In the genomic region with DNA sequence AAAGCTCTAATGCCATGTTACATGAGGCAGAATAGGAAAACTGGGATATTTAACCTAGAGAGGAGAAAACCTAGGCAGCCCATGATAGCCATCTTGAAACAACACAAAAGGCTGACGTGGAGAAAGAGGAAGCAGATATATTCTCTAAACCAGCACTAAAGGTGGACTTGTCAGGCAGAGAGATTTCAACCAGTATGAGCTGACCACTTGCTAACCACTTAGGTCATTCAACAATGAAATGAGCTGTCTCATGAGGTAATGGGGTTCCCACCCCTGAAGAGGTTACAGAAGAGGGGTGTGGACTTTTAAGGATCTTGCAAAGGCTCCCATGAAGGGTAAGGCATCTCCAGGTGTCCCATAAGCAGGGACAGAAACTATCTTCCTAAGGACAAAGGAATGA, we compare ENCODE assay signal across 28 cellular contexts. TPM values are rescaled to one million over a fixed set of nuclear protein-coding genes. Genes with fewer than 3 reads are reported as not detected.
A peak's percentile ranks its signal among the peaks of the same experiment; 100 is the strongest.
DNase-seq lines count a peak whose midpoint lies in the region; ATAC-seq, FAIRE-seq and TF ChIP-seq lines count a peak whose summit lies in the region.
"Had no signal": no experiment of that assay in that cellular context is flagged by ENCODE, and none has a peak within 500 bp of the region (broad histone marks: within the 10 kb centered on the region; RNA-seq: fewer than 3 reads in every experiment).

No MANE protein-coding gene starts in this region.

- in situ Hi-C loops in GM12878 (cut with MboI) = no loop called here

- POLR2A ChIA-PET in GM12878 (lab: Charles Lee) = interaction anchor here (0.5 to 1.7 kb wide), 7 partner anchors 9 to 449 kb away, joined by 3 to 8 read pairs (median 3); no protein-coding TSS in a partner anchor

- H3K9me3 ChIP-seq in GM12878 (replicated peaks; ENCODE audit: control insufficient read depth, insufficient read depth, low read length) = peaks cover 9% of the 10 kb centered on the region
- H3K9me3 ChIP-seq: SJCRH30, testis had no signal

- no peak for TF ChIP-seq POLR2A in GM12878 (IDR thresholded peaks at IDR 0.05; ENCODE audit: low read depth, low read length)

- RAD21 ChIA-PET in GM12878 (lab: Charles Lee; ENCODE audit: unreplicated experiment) = interaction anchor here (0.7 to 1.8 kb wide), 7 partner anchors 10 to 314 kb away, joined by 3 to 10 read pairs (median 5); partner anchors contain the start of gene EGR2

- no peak overlapping the region for H3K27ac ChIP-seq in GM12878 (ENCODE audit: control insufficient read depth, insufficient read depth)
- H3K27ac ChIP-seq: brain microvascular endothelial cell, esophagus squamous epithelium, right atrium auricular region, SJCRH30, testis had no signal

- DNase-seq in GM12878 (ENCODE audit: low read depth, low spot score) (no peak), left cardiac atrium (no peak), H7 (no peak)
- no peak for DNase-seq in stimulated activated naive CD4-positive, alpha-beta T cell (lab: John Stamatoyannopoulos, UW)
- no peak for DNase-seq in activated CD4-positive, CD25-positive, alpha-beta regulatory T cell treated with anti-CD3 and anti-CD28 coated beads, Interleukin-2, amount 50 U/mL, for 72 hours
- DNase-seq: activated CD4-positive, alpha-beta T cell treated with anti-CD3 and anti-CD28 coated beads, Interleukin-2, amount 10 ng/mL, durations not matched to agents 7 days and 5 days; activated effector memory CD4-positive, alpha-beta T cell treated with Interleukin-2 at 50 U/mL for 16 hours; activated naive CD8-positive, alpha-beta T cell treated with anti-CD3 and anti-CD28 coated beads, Interleukin-2, amount 50 U/mL, for 24 hours; brain microvascular endothelial cell; CD4-positive, CD25-positive, alpha-beta regulatory T cell; effector memory CD8-positive, alpha-beta T cell; esophagus squamous epithelium; kidney glomerular epithelial cell; mammary epithelial cell; NCI-H187 treated with DMSO at 0.1 percent for 48 hours; NCI-H226; occipital lobe; SJCRH30; stimulated activated CD4-positive, alpha-beta T cell treated with anti-CD3 and anti-CD28 coated beads, Interleukin-12 subunit alpha, Interleukin-12 subunit beta, amount 100 ng/mL, for 4 hours; testis had no signal

- TF ChIP-seq EP300 in GM12878 (IDR thresholded peaks at IDR 0.05; ENCODE audit: borderline replicate concordance in 1 of 2, control insufficient read depth in 1 of 2, low read depth in 2 of 2, low read length in 2 of 2) = peak in 1 of 2 experiments; percentile 66; a peak in 2 of 4 replicates

- intact Hi-C loops in GM12878 (cut with micrococcal nuclease; ENCODE audit: unreplicated experiment) (no loop called here), left cardiac atrium (cut with DNase I) (no loop called here)

- ATAC-seq in GM18520 (IDR thresholded peaks at IDR 0.05; ENCODE audit: unreplicated experiment) (peak; percentile 85), GM21447 (IDR thresholded peaks at IDR 0.05; ENCODE audit: unreplicated experiment) (peak; percentile 63), HG03354 (IDR thresholded peaks at IDR 0.05; ENCODE audit: poor library complexity, severe bottlenecking, unreplicated experiment) (peak; percentile 55), GM12878 (peak; percentile 94), left cardiac atrium (no peak)
- ATAC-seq: activated naive CD8-positive, alpha-beta T cell treated with anti-CD3 and anti-CD28 coated beads, Interleukin-2, amount 50 U/mL, for 24 hours; effector memory CD8-positive, alpha-beta T cell; GM23338; Panc1 had no signal

- no peak for TF ChIP-seq RAD21 in GM12878 (IDR thresholded peaks at IDR 0.05; ENCODE audit: insufficient read depth, low read depth, low read length)

- H3K36me3 ChIP-seq in GM12878 (ENCODE audit: control insufficient read depth in 2 of 2, insufficient read depth in 2 of 2, low read length in 1 of 2) (no peaks in the 10 kb centered on the region), H7 (replicated peaks; ENCODE audit: control insufficient read depth, insufficient read depth, low read length) (no peaks in the 10 kb centered on the region)
- H3K36me3 ChIP-seq: brain microvascular endothelial cell, esophagus squamous epithelium, right atrium auricular region, SJCRH30 had no signal

- H3K79me2 ChIP-seq in GM12878 (ENCODE audit: control insufficient read depth, insufficient read depth, low read length) = no peaks in the 10 kb centered on the region

- H3K4me2 ChIP-seq in GM12878 (ENCODE audit: control insufficient read depth, insufficient read depth) = no peak overlapping the region
- H3K4me2 ChIP-seq: GM23338 had no signal

- SMC1A ChIA-PET in GM12878 (lab: Charles Lee; ENCODE audit: uncharacterized antibody, unreplicated experiment) = interaction anchor here (0.6 to 2.0 kb wide), 13 partner anchors 8 to 680 kb away, joined by 3 to 22 read pairs (median 4); no protein-coding TSS in a partner anchor

- H2AFZ ChIP-seq in GM12878 (ENCODE audit: control insufficient read depth, low read depth, low read length) = no peak overlapping the region
- H2AFZ ChIP-seq: GM23338 had no signal

- TF ChIP-seq CTCF in GM12878 (IDR thresholded peaks at IDR 0.05 in 2 of 3, conservative IDR thresholded peaks at IDR 0.05 in 1 of 3; ENCODE audit: control insufficient read depth in 2 of 3, extremely low read depth in 1 of 3, insufficient read depth in 1 of 3, low read depth in 3 of 3, low read length in 3 of 3) = no peak

- WGBS in GM12878 (ENCODE audit: insufficient coverage, insufficient replicate concordance, low lambda C conversion rate, missing lambda C conversion rate) = 0% methylated on average over 1 of the region's 1 CpG

- H3K4me3 ChIP-seq in GM12878 (no peak overlapping the region), H7 (ENCODE audit: insufficient read depth, low read depth, low read length) (no peak overlapping the region)
- H3K4me3 ChIP-seq: esophagus squamous epithelium, GM23338, right atrium auricular region, SJCRH30, testis had no signal

- no peaks in the 10 kb centered on the region for H3K4me1 ChIP-seq in GM12878 (ENCODE audit: control insufficient read depth, insufficient read depth, low read length)
- H3K4me1 ChIP-seq: esophagus squamous epithelium, right atrium auricular region, SJCRH30, testis had no signal

- no peaks in the 10 kb centered on the region for H4K20me1 ChIP-seq in GM12878 (ENCODE audit: control insufficient read depth, insufficient read depth)

- no peak for FAIRE-seq in GM12878 (lab: Jason Lieb, UNC)
- FAIRE-seq: colon had no signal

- BruUV-seq in GM12878 (replicated peaks; lab: Mats Ljungman, UMichigan) = no TSS peak

- CTCF ChIA-PET in GM12878 (lab: Yijun Ruan, JAX) = interaction anchor here (0.7 to 1.5 kb wide), 9 partner anchors 10 to 877 kb away, joined by 3 to 12 read pairs (median 4); no protein-coding TSS in a partner anchor

- H3K27me3 ChIP-seq in GM12878 (replicated peaks in 1 of 2; ENCODE audit: control insufficient read depth in 2 of 2, insufficient read depth in 2 of 2, low read length in 1 of 2) (no peaks in the 10 kb centered on the region), H7 (ENCODE audit: control insufficient read depth, insufficient read depth, low read length) (no peaks in the 10 kb centered on the region)
- H3K27me3 ChIP-seq: brain microvascular endothelial cell, esophagus squamous epithelium, right atrium auricular region, SJCRH30, testis had no signal

- no peak overlapping the region for H3K9ac ChIP-seq in GM12878 (ENCODE audit: control insufficient read depth, insufficient read depth, low read length)

TF ChIP-seq in GM12878, 131 proteins besides CTCF, POLR2A, EP300 and RAD21 (continues in another document):
- peak; percentile 17 for TF ChIP-seq MEF2B (IDR thresholded peaks at IDR 0.05; ENCODE audit: partially characterized antibody, poor library complexity, severe bottlenecking)
- TF ChIP-seq IKZF1 (conservative IDR thresholded peaks at IDR 0.05) = peak; percentile 37

RNA-seq across cellular contexts. Expression of gene EGR2, which starts 26.8 kb away (rescaled TPM):
- 31.7 and 33.2 TPM in 2 replicates for total RNA-seq in GM12878 (2013; cell fraction: nucleolus; rRNA removed)
- 18.7 and 19.1 TPM in 2 replicates for total RNA-seq in GM12878 (2014; rRNA removed)
- 13.0 and 14.1 TPM in 2 replicates for total RNA-seq in GM12878 (2014; rRNA removed; fragmentation: Illumina TruSeq; extraction: Trizol)
- 24.8 and 28.2 TPM in 2 replicates for total RNA-seq in GM12878 (2021)
- 12.2 TPM for polyA plus RNA-seq in GM12878 (2011; ENCODE audit: low read depth)
- 40.7 and 56.5 TPM in 2 replicates for polyA plus RNA-seq in GM12878 (2011; rRNA removed)
- 37.2 and 51.3 TPM in 2 replicates for polyA plus RNA-seq in GM12878 (2011; cell fraction: cytosol; rRNA removed)
- 116 and 124 TPM in 2 replicates for polyA plus RNA-seq in GM12878 (2011; cell fraction: nucleus; rRNA removed)
- 17.3 and 34.3 TPM in 2 replicates for polyA plus RNA-seq in GM12878 (2012)
- polyA plus RNA-seq in GM12878 (2014; fragmentation: Illumina TruSeq; extraction: Trizol) = 20.0 and 21.9 TPM in 2 replicates
- polyA plus RNA-seq in GM12878 (2014; fragmentation: Nextera tagmentation; extraction: Ambion mirVana) = 10 to 100 TPM in 1 of 2 experiments, 1 to 10 TPM in 1; 8.3 to 14.0 TPM
- 18.2 and 20.1 TPM in 2 replicates for polyA plus RNA-seq in GM12878 (2014; rRNA removed)
- 10 to 100 TPM in 1 of 2 experiments, 1 to 10 TPM in 1; 8.9 to 10.8 TPM for polyA plus RNA-seq in GM12878 (2016; fragmentation: Nextera tagmentation; extraction: Ambion mirVana)
- 43.7 and 55.2 TPM in 2 replicates for polyA minus RNA-seq in GM12878 (2011; rRNA and poly(A)+ RNA removed)
- polyA minus RNA-seq in GM12878 (2011; cell fraction: cytosol; rRNA and poly(A)+ RNA removed) = 22.2 and 26.2 TPM in 2 replicates
- polyA minus RNA-seq in GM12878 (2011; cell fraction: nucleus; rRNA and poly(A)+ RNA removed) = 71.8 and 81.0 TPM in 2 replicates
- total RNA-seq in left cardiac atrium = 1 to 10 TPM; 2.3 to 4.4 TPM
- total RNA-seq in H7 (2014; rRNA removed; shearing (Covaris generic)) = 0.14 and 0.96 TPM in 2 replicates
- total RNA-seq: G401 had no signal

RNA-seq across cellular contexts. Expression of gene ADO, which starts 38.5 kb away (rescaled TPM):
- total RNA-seq in GM12878 (2013; cell fraction: nucleolus; rRNA removed) = 35.5 and 35.8 TPM in 2 replicates
- 31.4 and 33.0 TPM in 2 replicates for total RNA-seq in GM12878 (2014; rRNA removed)
- 17.4 and 17.5 TPM in 2 replicates for total RNA-seq in GM12878 (2014; rRNA removed; fragmentation: Illumina TruSeq; extraction: Trizol)
- 24.8 and 26.7 TPM in 2 replicates for total RNA-seq in GM12878 (2021)
- 5.2 TPM for polyA plus RNA-seq in GM12878 (2011; ENCODE audit: low read depth)
- 44.6 and 64.0 TPM in 2 replicates for polyA plus RNA-seq in GM12878 (2011; rRNA removed)
- 21.9 and 23.4 TPM in 2 replicates for polyA plus RNA-seq in GM12878 (2011; cell fraction: cytosol; rRNA removed)
- polyA plus RNA-seq in GM12878 (2011; cell fraction: nucleus; rRNA removed) = 30.1 and 30.3 TPM in 2 replicates
- polyA plus RNA-seq in GM12878 (2012) = 12.1 and 16.7 TPM in 2 replicates
- polyA plus RNA-seq in GM12878 (2014; fragmentation: Illumina TruSeq; extraction: Trizol) = 20.9 and 22.8 TPM in 2 replicates
- polyA plus RNA-seq in GM12878 (2014; fragmentation: Nextera tagmentation; extraction: Ambion mirVana) = 1 to 10 TPM; 4.3 to 8.5 TPM
- polyA plus RNA-seq in GM12878 (2014; rRNA removed) = 19.5 and 20.0 TPM in 2 replicates
- 1 to 10 TPM; 4.3 to 4.4 TPM for polyA plus RNA-seq in GM12878 (2016; fragmentation: Nextera tagmentation; extraction: Ambion mirVana)
- polyA minus RNA-seq in GM12878 (2011; rRNA and poly(A)+ RNA removed) = 30.6 and 31.3 TPM in 2 replicates
- 20.1 and 22.1 TPM in 2 replicates for polyA minus RNA-seq in GM12878 (2011; cell fraction: cytosol; rRNA and poly(A)+ RNA removed)
- polyA minus RNA-seq in GM12878 (2011; cell fraction: nucleus; rRNA and poly(A)+ RNA removed) = 27.2 and 37.9 TPM in 2 replicates
- 10 to 100 TPM; 20.9 to 23.6 TPM for total RNA-seq in left cardiac atrium
- total RNA-seq in H7 (2014; rRNA removed; shearing (Covaris generic)) = 48.5 and 51.0 TPM in 2 replicates

Comparison
In these comparisons a context has a peak if more than half of its experiments do, and no peak if none do; other contexts are left out.
1. ATAC-seq: peak in GM18520 (single experiment), GM21447 (single experiment), HG03354 (single experiment) and GM12878 (single experiment); none in left cardiac atrium (0 of 2).